ENCODE assay signal across 8 cellular contexts in the genomic region with DNA sequence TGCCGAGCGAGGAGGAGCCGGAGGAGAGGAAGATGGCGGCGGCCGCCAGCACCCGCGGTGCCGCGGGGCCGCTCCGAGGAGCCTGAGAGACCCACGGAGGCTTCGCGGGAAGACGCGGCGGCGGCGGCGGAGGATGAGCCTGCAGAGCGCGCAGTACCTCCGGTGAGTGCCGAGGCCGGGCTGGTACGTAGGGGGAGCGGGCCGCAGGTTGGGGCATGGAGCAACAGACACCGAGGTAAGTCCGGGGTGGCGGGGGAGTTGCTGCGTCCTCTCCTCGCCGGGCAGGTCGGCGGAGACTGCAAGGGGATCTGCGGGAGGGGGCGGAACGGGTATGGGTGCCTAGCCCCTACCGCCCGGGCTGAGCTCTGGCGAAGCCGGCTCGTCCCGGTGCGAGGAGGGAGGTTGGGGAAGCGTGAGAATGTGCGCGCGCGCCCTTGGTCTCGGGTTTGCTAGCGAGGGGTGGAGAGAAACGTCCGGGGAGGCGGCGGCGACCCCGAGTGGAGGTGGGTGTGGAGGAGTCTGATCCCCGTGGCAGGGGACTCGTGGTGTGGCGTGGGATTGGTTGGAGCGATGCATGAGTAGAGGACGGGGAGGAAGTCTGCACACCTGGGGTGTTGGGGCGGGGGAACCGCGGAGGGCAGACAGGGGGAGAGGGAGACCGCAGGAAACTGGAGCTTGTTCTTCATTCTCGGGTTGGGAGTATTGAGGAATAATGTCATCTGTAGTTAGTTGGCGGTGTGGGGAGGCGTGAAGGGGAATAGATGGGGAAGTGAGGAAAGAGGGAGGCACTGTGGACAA. TPM values are rescaled to one million over a fixed set of nuclear protein-coding genes. Genes with fewer than 3 reads are reported as not detected.
DNase-seq lines count a peak whose midpoint lies in the region; ATAC-seq, FAIRE-seq and TF ChIP-seq lines count a peak whose summit lies in the region.

A gene with protein sequence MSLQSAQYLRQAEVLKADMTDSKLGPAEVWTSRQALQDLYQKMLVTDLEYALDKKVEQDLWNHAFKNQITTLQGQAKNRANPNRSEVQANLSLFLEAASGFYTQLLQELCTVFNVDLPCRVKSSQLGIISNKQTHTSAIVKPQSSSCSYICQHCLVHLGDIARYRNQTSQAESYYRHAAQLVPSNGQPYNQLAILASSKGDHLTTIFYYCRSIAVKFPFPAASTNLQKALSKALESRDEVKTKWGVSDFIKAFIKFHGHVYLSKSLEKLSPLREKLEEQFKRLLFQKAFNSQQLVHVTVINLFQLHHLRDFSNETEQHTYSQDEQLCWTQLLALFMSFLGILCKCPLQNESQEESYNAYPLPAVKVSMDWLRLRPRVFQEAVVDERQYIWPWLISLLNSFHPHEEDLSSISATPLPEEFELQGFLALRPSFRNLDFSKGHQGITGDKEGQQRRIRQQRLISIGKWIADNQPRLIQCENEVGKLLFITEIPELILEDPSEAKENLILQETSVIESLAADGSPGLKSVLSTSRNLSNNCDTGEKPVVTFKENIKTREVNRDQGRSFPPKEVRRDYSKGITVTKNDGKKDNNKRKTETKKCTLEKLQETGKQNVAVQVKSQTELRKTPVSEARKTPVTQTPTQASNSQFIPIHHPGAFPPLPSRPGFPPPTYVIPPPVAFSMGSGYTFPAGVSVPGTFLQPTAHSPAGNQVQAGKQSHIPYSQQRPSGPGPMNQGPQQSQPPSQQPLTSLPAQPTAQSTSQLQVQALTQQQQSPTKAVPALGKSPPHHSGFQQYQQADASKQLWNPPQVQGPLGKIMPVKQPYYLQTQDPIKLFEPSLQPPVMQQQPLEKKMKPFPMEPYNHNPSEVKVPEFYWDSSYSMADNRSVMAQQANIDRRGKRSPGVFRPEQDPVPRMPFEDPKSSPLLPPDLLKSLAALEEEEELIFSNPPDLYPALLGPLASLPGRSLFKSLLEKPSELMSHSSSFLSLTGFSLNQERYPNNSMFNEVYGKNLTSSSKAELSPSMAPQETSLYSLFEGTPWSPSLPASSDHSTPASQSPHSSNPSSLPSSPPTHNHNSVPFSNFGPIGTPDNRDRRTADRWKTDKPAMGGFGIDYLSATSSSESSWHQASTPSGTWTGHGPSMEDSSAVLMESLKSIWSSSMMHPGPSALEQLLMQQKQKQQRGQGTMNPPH (plus strand): TSS at position 12 of the 798 bp plus-strand sequence. CDS start 122 bp downstream, at position 134.

- in situ Hi-C loops in HepG2 (cut with HindIII; ENCODE audit: extremely low pct_ligation_motif_present, low pct_unique_long_range_greater_than_20kb), result loop anchor here (5.0 kb wide), 1 partner anchor 150 kb away; no protein-coding TSS in a partner anchor

- TF ChIP-seq CTCF in Calu3 (IDR thresholded peaks at IDR 0.05; ENCODE audit: unreplicated experiment), result no peak
- 0 out of 2 replicates have a peak, but pooled peaks have one; percentile 4 for TF ChIP-seq CTCF in HepG2 (CRISPR knock-in tag; IDR thresholded peaks at IDR 0.05)

- BruUV-seq in Calu3 (replicated peaks; lab: Mats Ljungman, UMichigan) (no TSS peak), HepG2 (replicated peaks; lab: Mats Ljungman, UMichigan) (no TSS peak)

- H3K4me3 ChIP-seq in HepG2 (replicated peaks in 1 of 3; ENCODE audit: insufficient read depth in 1 of 3, low read depth in 2 of 3, low read length in 3 of 3), result peak within 1 kb of the TSS; percentile 80 to 99 (median 87)

- peak; percentile 49 for DNase-seq in Calu3
- DNase-seq in HuH-7.5 (ENCODE audit: low spot score), result peak; percentile 17
- DNase-seq in UCSD-AML1 (lab: John Stamatoyannopoulos, UW; ENCODE audit: unreplicated experiment), result peak; percentile 66
- DNase-seq in cerebellar cortex (ENCODE audit: low spot score), result peak; percentile 23
- DNase-seq in HepG2 (ENCODE audit: low spot score), result no peak
- DNase-seq in stimulated activated CD4-positive, alpha-beta T cell treated with anti-CD3 and anti-CD28 coated beads, Interleukin-2, amount 100 ng/mL, for 48 hours, result peak; percentile 23 to 31
- no peak for DNase-seq in DMS153 (lab: John Stamatoyannopoulos, UW)

- peaks cover 51% of the 10 kb centered on the region for H3K79me2 ChIP-seq in HepG2 (ENCODE audit: insufficient read depth, low read length)

- POLR2A ChIA-PET in HepG2 (lab: Yijun Ruan, JAX), result interaction anchor here (0.7 kb wide), 1 partner anchor 25 kb away, joined by 3 read pairs; no protein-coding TSS in a partner anchor

- H3K27ac Mint-ChIP-seq in Calu3 (ENCODE audit: unreplicated experiment), result peak within 1 kb of the TSS; percentile 99

- peak within 1 kb of the TSS; percentile 100 for H3K27ac ChIP-seq in HepG2 (ENCODE audit: extremely low read length, insufficient read depth, low read length)

- FAIRE-seq in HepG2 (lab: Jason Lieb, UNC), result no peak

- peaks cover 25% of the 10 kb centered on the region for H3K4me1 Mint-ChIP-seq in Calu3 (ENCODE audit: low read depth, unreplicated experiment)

- WGBS in HepG2 (ENCODE audit: low lambda C conversion rate), result 1% methylated on average over 32 of the region's 72 CpGs

- no peaks in the 10 kb centered on the region for H3K27me3 Mint-ChIP-seq in Calu3 (ENCODE audit: unreplicated experiment)

- TF ChIP-seq RAD21 in HepG2 (CRISPR knock-in tag; IDR thresholded peaks at IDR 0.05), result no peak

- H3K4me1 ChIP-seq in HepG2 (ENCODE audit: insufficient read depth, low read length), result peaks cover 45% of the 10 kb centered on the region

- H3K9me3 Mint-ChIP-seq in Calu3 (ENCODE audit: low read depth, unreplicated experiment), result no peaks in the 10 kb centered on the region

- peak; percentile 51 to 59; a peak in 2 of 4 replicates for TF ChIP-seq POLR2A in HepG2 (IDR thresholded peaks at IDR 0.05; ENCODE audit: insufficient read depth in 1 of 2, low read depth in 2 of 2, low read length in 2 of 2)

- H3K36me3 ChIP-seq in HepG2 (replicated peaks in 1 of 2; ENCODE audit: control insufficient read depth in 1 of 2, insufficient read depth in 2 of 2, low read length in 2 of 2), result no peaks in the 10 kb centered on the region

- intact Hi-C loops in Calu3 (cut with micrococcal nuclease; ENCODE audit: unreplicated experiment), result no loop called here
- intact Hi-C loops in HepG2 (cut with micrococcal nuclease; ENCODE audit: unreplicated experiment), result loop anchor here (5.0 kb wide), 1 partner anchor 165 kb away; a partner anchor contains a TSS

- peak within 1 kb of the TSS; percentile 94 for H2AFZ ChIP-seq in HepG2 (ENCODE audit: low read length)

- peak within 1 kb of the TSS; percentile 96 for H3K4me3 Mint-ChIP-seq in Calu3 (ENCODE audit: low read depth, unreplicated experiment)

- H3K4me2 ChIP-seq in HepG2 (ENCODE audit: low read depth, low read length), result peak within 1 kb of the TSS; percentile 91

- no peak for TF ChIP-seq EP300 in HepG2 (IDR thresholded peaks at IDR 0.05; ENCODE audit: low read depth in 2 of 2, low read length in 2 of 2)
- TF ChIP-seq EP300 in HepG2 (CRISPR knock-in tag; IDR thresholded peaks at IDR 0.05; ENCODE audit: borderline replicate concordance), result no peak

- H4K20me1 ChIP-seq in HepG2 (ENCODE audit: insufficient read depth, low read length), result peaks cover 11% of the 10 kb centered on the region; the same call in 1 of the 2 replicates

- H3K27me3 ChIP-seq in HepG2 (ENCODE audit: control insufficient read depth in 1 of 2, insufficient read depth in 2 of 2, low read length in 2 of 2), result no peaks in the 10 kb centered on the region; a peak in 1 of 5 replicates

- no peaks in the 10 kb centered on the region for H3K9me3 ChIP-seq in HepG2 (ENCODE audit: low read length)

- ATAC-seq in GM21367 (IDR thresholded peaks at IDR 0.05; ENCODE audit: unreplicated experiment) (peak; percentile 17), HepG2 (peak; percentile 1)

- H3K36me3 Mint-ChIP-seq in Calu3 (ENCODE audit: insufficient read depth, unreplicated experiment), result peaks cover 38% of the 10 kb centered on the region

- H3K9ac ChIP-seq in HepG2 (ENCODE audit: insufficient read depth, low read depth, low read length), result peak within 1 kb of the TSS; percentile 100

- CTCF ChIA-PET in Calu3 (lab: Charles Lee), result interaction anchor here (0.5 to 1.1 kb wide), 3 partner anchors 58 to 676 kb away, joined by 3 to 4 read pairs (median 3); no protein-coding TSS in a partner anchor
- CTCF ChIA-PET in HepG2 (lab: Yijun Ruan, JAX; ENCODE audit: low intra/inter-chr PET ratio, low total read pairs), result no interaction called here

TF ChIP-seq in HepG2, 621 proteins besides CTCF, POLR2A, EP300 and RAD21 (continues in another document):
- TF ChIP-seq ZNF274 (CRISPR knock-in tag; IDR thresholded peaks at IDR 0.05), result peak; percentile 41; the same call in 1 of the 2 replicates
- no peak for TF ChIP-seq SCMH1 (CRISPR knock-in tag; IDR thresholded peaks at IDR 0.05; ENCODE audit: borderline replicate concordance)
- TF ChIP-seq CHD2 (IDR thresholded peaks at IDR 0.05; ENCODE audit: low read depth, low read length), result no peak

RNA-seq across cellular contexts. Expression of the gene that starts here (rescaled TPM):
- total RNA-seq in Calu3 (2022) (96.3 and 103 TPM in 2 replicates), HepG2 (2016; rRNA removed; fragmentation: Illumina TruSeq; extraction: Trizol) (14.9 and 40.3 TPM in 2 replicates)
- total RNA-seq in HepG2 (2016; cell fraction: cytosol; rRNA removed; fragmentation: Illumina TruSeq; extraction: Trizol; ENCODE audit: low read depth), result 6.7 and 8.4 TPM in 2 replicates
- 11.5 and 40.7 TPM in 2 replicates for total RNA-seq in HepG2 (2016; cell fraction: insoluble cytoplasmic fraction; rRNA removed; fragmentation: Illumina TruSeq; extraction: Trizol)
- total RNA-seq in HepG2 (2016; cell fraction: membrane; rRNA removed; fragmentation: Illumina TruSeq; extraction: Trizol), result 27.0 and 30.3 TPM in 2 replicates
- 30.8 and 47.3 TPM in 2 replicates for total RNA-seq in HepG2 (2016; cell fraction: nucleus; rRNA removed; fragmentation: Illumina TruSeq; extraction: Trizol)
- 26.7 and 27.9 TPM in 2 replicates for polyA plus RNA-seq in HepG2 (2011; rRNA removed)
- polyA plus RNA-seq in HepG2 (2011; cell fraction: cytosol; rRNA removed), result 18.9 and 24.6 TPM in 2 replicates
- polyA plus RNA-seq in HepG2 (2011; cell fraction: nucleus; rRNA removed), result 23.4 and 23.5 TPM in 2 replicates
- polyA plus RNA-seq in HepG2 (2012), result 21.7 and 23.7 TPM in 2 replicates
- 3.2 and 3.5 TPM in 2 replicates for polyA plus RNA-seq in HepG2 (2016; cell fraction: cytosol; fragmentation: Illumina TruSeq; extraction: Trizol; ENCODE audit: low read depth)
- polyA plus RNA-seq in HepG2 (2016; cell fraction: insoluble cytoplasmic fraction; fragmentation: Illumina TruSeq; extraction: Trizol; ENCODE audit: low read depth), result 37.8 and 45.7 TPM in 2 replicates
- polyA plus RNA-seq in HepG2 (2016; cell fraction: membrane; fragmentation: Illumina TruSeq; extraction: Trizol; ENCODE audit: low read depth), result 18.6 and 19.6 TPM in 2 replicates
- 37.2 and 38.7 TPM in 2 replicates for polyA plus RNA-seq in HepG2 (2016; cell fraction: nucleus; fragmentation: Illumina TruSeq; extraction: Trizol; ENCODE audit: insufficient read depth, low read depth)
- 54.5 and 105 TPM in 2 replicates for polyA minus RNA-seq in HepG2 (2011; rRNA and poly(A)+ RNA removed; ENCODE audit: low replicate concordance)
- 27.0 and 29.1 TPM in 2 replicates for polyA minus RNA-seq in HepG2 (2011; cell fraction: cytosol; rRNA and poly(A)+ RNA removed)
- 59.1 and 76.2 TPM in 2 replicates for polyA minus RNA-seq in HepG2 (2011; cell fraction: nucleus; rRNA and poly(A)+ RNA removed)

Comparison
In these comparisons a context has a peak if more than half of its experiments do, and no peak if none do; other contexts are left out.
1. DNase-seq: peak in Calu3 (single experiment), HuH-7.5 (single experiment), UCSD-AML1 (single experiment), cerebellar cortex (single experiment) and stimulated activated CD4-positive, alpha-beta T cell treated with anti-CD3 and anti-CD28 coated beads, Interleukin-2, amount 100 ng/mL, for 48 hours (2 of 2); none in HepG2 (single experiment) and DMS153 (single experiment).